Comparison of ENCODE assay signal across 8 cellular contexts in genomic region chr11:67401495-67402191, GRCh38. TPM values are rescaled to one million over a fixed set of nuclear protein-coding genes. Genes with fewer than 3 reads are reported as not detected.
DNase-seq lines count a peak whose midpoint lies in the region; ATAC-seq and TF ChIP-seq lines count a peak whose summit lies in the region.

PPP1CA (minus strand) TSS chr11:67401858; CDS start chr11:67401782, 76 bp downstream.

- no peaks in the 10 kb centered on the region for H3K9me3 Mint-ChIP-seq in T-helper 1 cell treated with Interleukin-12 subunit alpha and Interleukin-12 subunit beta and Interleukin-4 antibody, amounts not matched to agents 30 μg/mL and 1 μg/mL, for 36 hours

- peak; percentile 67 for TF ChIP-seq POLR2A in prostate gland (IDR thresholded peaks at IDR 0.05)

- H3K27ac ChIP-seq in prostate gland (peak within 1 kb of the TSS; percentile 86 to 96), upper lobe of right lung (peak within 1 kb of the TSS; percentile 93)

- ATAC-seq in HG02798 (IDR thresholded peaks at IDR 0.05; ENCODE audit: poor library complexity, unreplicated experiment), result peak; percentile 79
- ATAC-seq in left cardiac atrium, result peak; percentile 87 to 90
- ATAC-seq in upper lobe of right lung, result peak; percentile 93

- peak within 1 kb of the TSS; percentile 92 for H3K4me3 Mint-ChIP-seq in T-helper 1 cell treated with Interleukin-12 subunit alpha and Interleukin-12 subunit beta and Interleukin-4 antibody, amounts not matched to agents 30 μg/mL and 1 μg/mL, for 36 hours

- TF ChIP-seq CTCF in GM12875 (IDR thresholded peaks at IDR 0.05; ENCODE audit: borderline replicate concordance, insufficient read depth, low read depth, low read length) (peak; percentile 39; the same call in 1 of the 2 replicates), prostate gland (IDR thresholded peaks at IDR 0.05) (peak; percentile 38 to 82 (median 42)), upper lobe of right lung (IDR thresholded peaks at IDR 0.05) (peak; percentile 23)

- H3K4me1 ChIP-seq in prostate gland (replicated peaks) (peaks cover 15% of the 10 kb centered on the region), upper lobe of right lung (peaks cover 44% of the 10 kb centered on the region)

- no peaks in the 10 kb centered on the region for H3K27me3 ChIP-seq in prostate gland (replicated peaks; ENCODE audit: insufficient read depth)
- H3K27me3 ChIP-seq in upper lobe of right lung, result no peaks in the 10 kb centered on the region

- peaks cover 31% of the 10 kb centered on the region for H3K4me1 Mint-ChIP-seq in T-helper 1 cell treated with Interleukin-12 subunit alpha and Interleukin-12 subunit beta and Interleukin-4 antibody, amounts not matched to agents 30 μg/mL and 1 μg/mL, for 36 hours (ENCODE audit: low read depth)

- H3K36me3 Mint-ChIP-seq in T-helper 1 cell treated with Interleukin-12 subunit alpha and Interleukin-12 subunit beta and Interleukin-4 antibody, amounts not matched to agents 30 μg/mL and 1 μg/mL, for 36 hours (ENCODE audit: low read depth), result peaks cover 46% of the 10 kb centered on the region

- peak within 1 kb of the TSS; percentile 79 for H3K27ac Mint-ChIP-seq in T-helper 1 cell treated with Interleukin-12 subunit alpha and Interleukin-12 subunit beta and Interleukin-4 antibody, amounts not matched to agents 30 μg/mL and 1 μg/mL, for 36 hours

- H3K36me3 ChIP-seq in prostate gland (peaks cover 6 to 13% of the 10 kb centered on the region in 2 donors), upper lobe of right lung (peaks cover 40% of the 10 kb centered on the region)

- H3K9me3 ChIP-seq in prostate gland, result no peaks in the 10 kb centered on the region
- no peaks in the 10 kb centered on the region for H3K9me3 ChIP-seq in upper lobe of right lung

- H3K27me3 Mint-ChIP-seq in T-helper 1 cell treated with Interleukin-12 subunit alpha and Interleukin-12 subunit beta and Interleukin-4 antibody, amounts not matched to agents 30 μg/mL and 1 μg/mL, for 36 hours (ENCODE audit: low read depth), result no peaks in the 10 kb centered on the region

- intact Hi-C loops in left cardiac atrium (cut with DNase I), result loop anchor here (5.0 to 10.0 kb wide), 3 partner anchors 63 to 106 kb away; partner anchors contain the start of genes CDK2AP2 (in 1 of the 2), PITPNM1 (in 1 of the 2) and TMEM134 (in 1 of the 2)
- intact Hi-C loops in prostate gland (cut with DNase I), result loop anchor here (5.0 kb wide), 2 partner anchors 66 to 106 kb away; partner anchors contain the start of genes CDK2AP2, PITPNM1 and TMEM134
- intact Hi-C loops in upper lobe of right lung (cut with DNase I), result loop anchor here (10.0 kb wide), 1 partner anchor 103 kb away; the partner anchor contains the start of genes CDK2AP2 and PITPNM1

- H3K4me3 ChIP-seq in GM12875 (ENCODE audit: low read depth, low read length) (peak within 1 kb of the TSS; percentile 81), prostate gland (peak within 1 kb of the TSS; percentile 67 to 94), upper lobe of right lung (peak within 1 kb of the TSS; percentile 98)

- DNase-seq in NCI-H1694 (lab: John Stamatoyannopoulos, UW) (peak; percentile 56), amniotic epithelial cell (ENCODE audit: low read depth) (peak; percentile 76), left cardiac atrium (peak; percentile 93), prostate gland (ENCODE audit: low spot score) (peak; percentile 86), upper lobe of right lung (peak; percentile 96)

- 3% methylated on average over 36 of the region's 73 CpGs for WGBS in prostate gland

RNA-seq across cellular contexts. Expression of gene PPP1CA, which starts in this region (rescaled TPM):
- total RNA-seq in left cardiac atrium (10 to 100 TPM; 86.7 to 94.1 TPM), prostate gland (100 to 1,000 TPM; 168 to 215 TPM), upper lobe of right lung (134 TPM)

Comparison
In these comparisons a context has a peak if more than half of its experiments do, and no peak if none do; other contexts are left out.
1. Peak in every context shown above with its lines: DNase-seq, ATAC-seq, H3K4me3 ChIP-seq and H3K27ac ChIP-seq.